Comparison of ENCODE assay signal across 10 cellular contexts in genomic region chr11:76512851-76513653, GRCh38.
DNase-seq lines count a peak whose midpoint lies in the region; ATAC-seq and TF ChIP-seq lines count a peak whose summit lies in the region.
"Had no signal": no experiment of that assay in that cellular context is flagged by ENCODE, and none has a peak within 500 bp of the region (broad histone marks: within the 10 kb centered on the region; RNA-seq: fewer than 3 reads in every experiment).

No MANE protein-coding gene starts in this region.

- TF ChIP-seq EP300 in sigmoid colon (IDR thresholded peaks at IDR 0.05), result no peak

- TF ChIP-seq CTCF in left ventricle myocardium inferior (IDR thresholded peaks at IDR 0.05; ENCODE audit: borderline replicate concordance) (peak; percentile 53), fibroblast of the aortic adventitia (IDR thresholded peaks at IDR 0.05; ENCODE audit: insufficient read depth, low read length) (peak; percentile 47), type B pancreatic cell (conservative IDR thresholded peaks at IDR 0.05) (peak; percentile 72), sigmoid colon (IDR thresholded peaks at IDR 0.05) (peak in 2 of 4 experiments; percentile 4 to 13)

- TF ChIP-seq POLR2A in sigmoid colon (IDR thresholded peaks at IDR 0.05), result no peak

- no peaks in the 10 kb centered on the region for H3K9me3 ChIP-seq in left ventricle myocardium inferior (replicated peaks)
- H3K9me3 ChIP-seq in sigmoid colon, result no peaks in the 10 kb centered on the region

- no peaks in the 10 kb centered on the region for H3K27me3 Mint-ChIP-seq in type B pancreatic cell
- H3K27me3 Mint-ChIP-seq: IgD-negative memory B cell had no signal

- no peak overlapping the region for H3K4me3 Mint-ChIP-seq in type B pancreatic cell
- H3K4me3 Mint-ChIP-seq: IgD-negative memory B cell had no signal

- no peak overlapping the region for H3K4me3 ChIP-seq in left ventricle myocardium inferior
- H3K4me3 ChIP-seq in fibroblast of the aortic adventitia (ENCODE audit: low read depth, low read length), result no peak overlapping the region
- H3K4me3 ChIP-seq in sigmoid colon, result no peak overlapping the region

- peaks cover 15% of the 10 kb centered on the region for H3K4me1 ChIP-seq in left ventricle myocardium inferior
- no peaks in the 10 kb centered on the region for H3K4me1 ChIP-seq in sigmoid colon

- peaks cover 8% of the 10 kb centered on the region for H3K36me3 Mint-ChIP-seq in type B pancreatic cell

- H3K27me3 ChIP-seq in left ventricle myocardium inferior (ENCODE audit: low read depth), result no peaks in the 10 kb centered on the region
- no peaks in the 10 kb centered on the region for H3K27me3 ChIP-seq in sigmoid colon

- intact Hi-C loops in left ventricle myocardium inferior (cut with micrococcal nuclease) (no loop called here), Right ventricle myocardium inferior (cut with DNase I) (loop anchor here (5.0 kb wide), 1 partner anchor 306 kb away; the partner anchor contains the start of gene WNT11), sigmoid colon (cut with DNase I) (no loop called here)

- peaks cover 8% of the 10 kb centered on the region for H3K4me1 Mint-ChIP-seq in type B pancreatic cell (ENCODE audit: unreplicated experiment)
- H3K4me1 Mint-ChIP-seq: IgD-negative memory B cell had no signal

- H3K9me3 Mint-ChIP-seq in type B pancreatic cell, result peaks cover 3% of the 10 kb centered on the region
- H3K9me3 Mint-ChIP-seq: IgD-negative memory B cell had no signal

- DNase-seq in left ventricle myocardium inferior, result no peak
- no peak for DNase-seq in Right ventricle myocardium inferior (ENCODE audit: missing footprints)
- peak; percentile 18 for DNase-seq in RPMI7951 (ENCODE audit: low read depth)
- DNase-seq in fibroblast of the aortic adventitia (ENCODE audit: low read depth), result peak; percentile 77
- no peak for DNase-seq in type B pancreatic cell (ENCODE audit: extremely low spot score, unreplicated experiment)
- DNase-seq in sigmoid colon, result no peak
- DNase-seq: retina had no signal

- peak overlapping the region; percentile 43 for H3K27ac Mint-ChIP-seq in type B pancreatic cell
- H3K27ac Mint-ChIP-seq: IgD-negative memory B cell had no signal

- H3K36me3 ChIP-seq in left ventricle myocardium inferior (peaks cover 23% of the 10 kb centered on the region), sigmoid colon (peaks cover 0 to 39% (median 0%) of the 10 kb centered on the region in 4 donors)

- H3K27ac ChIP-seq in left ventricle myocardium inferior (replicated peaks), result no peak overlapping the region
- no peak overlapping the region for H3K27ac ChIP-seq in sigmoid colon

- 28 to 70% methylated on average over 1 of the region's 1 CpG for WGBS in sigmoid colon, 2 donors

- ATAC-seq in Right ventricle myocardium inferior (no peak), GM21737 (IDR thresholded peaks at IDR 0.05; ENCODE audit: unreplicated experiment) (no peak), HG03135 (IDR thresholded peaks at IDR 0.05; ENCODE audit: unreplicated experiment) (no peak)

Comparison
In these comparisons a context has a peak if more than half of its experiments do, and no peak if none do; other contexts are left out.
1. DNase-seq: peak in RPMI7951 (single experiment) and fibroblast of the aortic adventitia (single experiment); none in left ventricle myocardium inferior (single experiment), Right ventricle myocardium inferior (single experiment), type B pancreatic cell (single experiment) and sigmoid colon (single experiment).